ENCODE assay signal across 1 cellular context in genomic region chr2:74646201-74646600, GRCh38.
TF ChIP-seq lines count a peak whose summit lies in the region.

No MANE protein-coding gene starts in this region.

TF ChIP-seq in GM23338, 12 proteins besides CTCF, POLR2A, EP300 and RAD21 (continued from another document):
- TF ChIP-seq ZNF462 (CRISPR knock-in tag; IDR thresholded peaks at IDR 0.05) (no peak), EZH2phosphoT487 (IDR thresholded peaks at IDR 0.05; ENCODE audit: unreplicated experiment) (no peak), REST (IDR thresholded peaks at IDR 0.05; ENCODE audit: unreplicated experiment) (no peak)
TF ChIP-seq in GM23338: peak in this region for 0.
